Comparison of ENCODE assay signal across 2 cellular contexts in the genomic region with DNA sequence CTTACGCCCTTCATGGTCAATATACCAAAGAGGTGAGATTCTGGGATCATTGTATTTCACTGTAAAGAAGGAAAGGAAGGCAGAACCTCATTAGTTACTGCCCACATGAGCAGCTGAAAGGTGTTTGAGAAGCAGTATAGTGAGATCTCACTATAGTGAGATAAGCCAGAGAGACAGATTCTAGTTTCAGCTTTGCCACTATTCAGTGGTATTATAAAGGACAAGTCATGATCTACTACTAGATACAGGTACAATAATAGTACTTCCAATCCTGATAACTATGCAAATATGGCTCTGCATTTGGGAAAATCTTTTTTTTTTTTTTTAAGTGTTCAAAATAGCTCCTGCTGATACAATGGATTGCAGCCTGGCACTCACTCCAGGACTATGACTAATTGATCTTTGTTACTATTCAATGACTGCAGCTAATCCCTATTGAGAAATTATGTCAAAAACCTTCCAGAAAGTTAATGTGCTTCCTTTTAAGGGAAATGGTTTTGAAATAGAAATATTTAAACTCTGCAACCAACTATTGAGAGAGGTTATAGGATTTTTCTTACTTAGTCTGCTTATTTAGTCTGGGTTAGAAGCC.
TF ChIP-seq lines count a peak whose summit lies in the region.

No MANE protein-coding gene starts in this region.

TF ChIP-seq in WTC11, 78 proteins besides CTCF, POLR2A, EP300 and RAD21 (continued from another document):
- TF ChIP-seq, protein P1, sequence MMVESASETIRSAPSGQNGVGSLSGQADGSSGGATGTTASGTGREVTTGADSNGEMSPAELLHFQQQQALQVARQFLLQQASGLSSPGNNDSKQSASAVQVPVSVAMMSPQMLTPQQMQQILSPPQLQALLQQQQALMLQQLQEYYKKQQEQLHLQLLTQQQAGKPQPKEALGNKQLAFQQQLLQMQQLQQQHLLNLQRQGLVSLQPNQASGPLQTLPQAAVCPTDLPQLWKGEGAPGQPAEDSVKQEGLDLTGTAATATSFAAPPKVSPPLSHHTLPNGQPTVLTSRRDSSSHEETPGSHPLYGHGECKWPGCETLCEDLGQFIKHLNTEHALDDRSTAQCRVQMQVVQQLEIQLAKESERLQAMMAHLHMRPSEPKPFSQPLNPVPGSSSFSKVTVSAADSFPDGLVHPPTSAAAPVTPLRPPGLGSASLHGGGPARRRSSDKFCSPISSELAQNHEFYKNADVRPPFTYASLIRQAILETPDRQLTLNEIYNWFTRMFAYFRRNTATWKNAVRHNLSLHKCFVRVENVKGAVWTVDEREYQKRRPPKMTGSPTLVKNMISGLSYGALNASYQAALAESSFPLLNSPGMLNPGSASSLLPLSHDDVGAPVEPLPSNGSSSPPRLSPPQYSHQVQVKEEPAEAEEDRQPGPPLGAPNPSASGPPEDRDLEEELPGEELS (CRISPR knock-in tag; IDR thresholded peaks at IDR 0.05) = no peak
- TF ChIP-seq ZBTB21 (CRISPR knock-in tag; IDR thresholded peaks at IDR 0.05; ENCODE audit: borderline replicate concordance) (no peak), RORB (CRISPR knock-in tag; IDR thresholded peaks at IDR 0.05) (no peak), GRHL2 (CRISPR knock-in tag; IDR thresholded peaks at IDR 0.05; ENCODE audit: insufficient replicate concordance, severe bottlenecking) (no peak), IRF2 (CRISPR knock-in tag; IDR thresholded peaks at IDR 0.05; ENCODE audit: borderline replicate concordance, low read depth) (no peak), FOXK1 (CRISPR knock-in tag; IDR thresholded peaks at IDR 0.05) (no peak)
- TF ChIP-seq, protein P2, sequence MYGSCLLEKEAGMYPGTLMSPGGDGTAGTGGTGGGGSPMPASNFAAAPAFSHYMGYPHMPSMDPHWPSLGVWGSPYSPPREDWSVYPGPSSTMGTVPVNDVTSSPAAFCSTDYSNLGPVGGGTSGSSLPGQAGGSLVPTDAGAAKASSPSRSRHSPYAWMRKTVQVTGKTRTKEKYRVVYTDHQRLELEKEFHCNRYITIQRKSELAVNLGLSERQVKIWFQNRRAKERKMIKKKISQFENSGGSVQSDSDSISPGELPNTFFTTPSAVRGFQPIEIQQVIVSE (CRISPR knock-in tag; IDR thresholded peaks at IDR 0.05; ENCODE audit: borderline replicate concordance) = no peak
TF ChIP-seq in WTC11: peak in this region for 0.

TF ChIP-seq in GM23338, 12 proteins besides CTCF, POLR2A, EP300 and RAD21 (continued from another document):
- no peak for TF ChIP-seq JUNB (IDR thresholded peaks at IDR 0.05; ENCODE audit: unreplicated experiment)
- TF ChIP-seq, protein P3, sequence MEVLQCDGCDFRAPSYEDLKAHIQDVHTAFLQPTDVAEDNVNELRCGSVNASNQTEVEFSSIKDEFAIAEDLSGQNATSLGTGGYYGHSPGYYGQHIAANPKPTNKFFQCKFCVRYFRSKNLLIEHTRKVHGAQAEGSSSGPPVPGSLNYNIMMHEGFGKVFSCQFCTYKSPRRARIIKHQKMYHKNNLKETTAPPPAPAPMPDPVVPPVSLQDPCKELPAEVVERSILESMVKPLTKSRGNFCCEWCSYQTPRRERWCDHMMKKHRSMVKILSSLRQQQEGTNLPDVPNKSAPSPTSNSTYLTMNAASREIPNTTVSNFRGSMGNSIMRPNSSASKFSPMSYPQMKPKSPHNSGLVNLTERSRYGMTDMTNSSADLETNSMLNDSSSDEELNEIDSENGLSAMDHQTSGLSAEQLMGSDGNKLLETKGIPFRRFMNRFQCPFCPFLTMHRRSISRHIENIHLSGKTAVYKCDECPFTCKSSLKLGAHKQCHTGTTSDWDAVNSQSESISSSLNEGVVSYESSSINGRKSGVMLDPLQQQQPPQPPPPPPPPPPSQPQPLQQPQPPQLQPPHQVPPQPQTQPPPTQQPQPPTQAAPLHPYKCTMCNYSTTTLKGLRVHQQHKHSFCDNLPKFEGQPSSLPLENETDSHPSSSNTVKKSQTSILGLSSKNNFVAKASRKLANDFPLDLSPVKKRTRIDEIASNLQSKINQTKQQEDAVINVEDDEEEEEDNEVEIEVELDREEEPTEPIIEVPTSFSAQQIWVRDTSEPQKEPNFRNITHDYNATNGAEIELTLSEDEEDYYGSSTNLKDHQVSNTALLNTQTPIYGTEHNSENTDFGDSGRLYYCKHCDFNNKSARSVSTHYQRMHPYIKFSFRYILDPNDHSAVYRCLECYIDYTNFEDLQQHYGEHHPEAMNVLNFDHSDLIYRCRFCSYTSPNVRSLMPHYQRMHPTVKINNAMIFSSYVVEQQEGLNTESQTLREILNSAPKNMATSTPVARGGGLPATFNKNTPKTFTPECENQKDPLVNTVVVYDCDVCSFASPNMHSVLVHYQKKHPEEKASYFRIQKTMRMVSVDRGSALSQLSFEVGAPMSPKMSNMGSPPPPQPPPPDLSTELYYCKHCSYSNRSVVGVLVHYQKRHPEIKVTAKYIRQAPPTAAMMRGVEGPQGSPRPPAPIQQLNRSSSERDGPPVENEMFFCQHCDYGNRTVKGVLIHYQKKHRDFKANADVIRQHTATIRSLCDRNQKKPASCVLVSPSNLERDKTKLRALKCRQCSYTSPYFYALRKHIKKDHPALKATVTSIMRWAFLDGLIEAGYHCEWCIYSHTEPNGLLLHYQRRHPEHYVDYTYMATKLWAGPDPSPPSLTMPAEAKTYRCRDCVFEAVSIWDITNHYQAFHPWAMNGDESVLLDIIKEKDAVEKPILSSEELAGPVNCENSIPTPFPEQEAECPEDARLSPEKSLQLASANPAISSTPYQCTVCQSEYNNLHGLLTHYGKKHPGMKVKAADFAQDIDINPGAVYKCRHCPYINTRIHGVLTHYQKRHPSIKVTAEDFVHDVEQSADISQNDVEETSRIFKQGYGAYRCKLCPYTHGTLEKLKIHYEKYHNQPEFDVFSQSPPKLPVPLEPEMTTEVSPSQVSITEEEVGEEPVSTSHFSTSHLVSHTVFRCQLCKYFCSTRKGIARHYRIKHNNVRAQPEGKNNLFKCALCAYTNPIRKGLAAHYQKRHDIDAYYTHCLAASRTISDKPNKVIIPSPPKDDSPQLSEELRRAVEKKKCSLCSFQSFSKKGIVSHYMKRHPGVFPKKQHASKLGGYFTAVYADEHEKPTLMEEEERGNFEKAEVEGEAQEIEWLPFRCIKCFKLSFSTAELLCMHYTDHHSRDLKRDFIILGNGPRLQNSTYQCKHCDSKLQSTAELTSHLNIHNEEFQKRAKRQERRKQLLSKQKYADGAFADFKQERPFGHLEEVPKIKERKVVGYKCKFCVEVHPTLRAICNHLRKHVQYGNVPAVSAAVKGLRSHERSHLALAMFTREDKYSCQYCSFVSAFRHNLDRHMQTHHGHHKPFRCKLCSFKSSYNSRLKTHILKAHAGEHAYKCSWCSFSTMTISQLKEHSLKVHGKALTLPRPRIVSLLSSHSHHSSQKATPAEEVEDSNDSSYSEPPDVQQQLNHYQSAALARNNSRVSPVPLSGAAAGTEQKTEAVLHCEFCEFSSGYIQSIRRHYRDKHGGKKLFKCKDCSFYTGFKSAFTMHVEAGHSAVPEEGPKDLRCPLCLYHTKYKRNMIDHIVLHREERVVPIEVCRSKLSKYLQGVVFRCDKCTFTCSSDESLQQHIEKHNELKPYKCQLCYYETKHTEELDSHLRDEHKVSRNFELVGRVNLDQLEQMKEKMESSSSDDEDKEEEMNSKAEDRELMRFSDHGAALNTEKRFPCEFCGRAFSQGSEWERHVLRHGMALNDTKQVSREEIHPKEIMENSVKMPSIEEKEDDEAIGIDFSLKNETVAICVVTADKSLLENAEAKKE (CRISPR knock-in tag; IDR thresholded peaks at IDR 0.05) = no peak
- no peak for TF ChIP-seq CREB1 (CRISPR knock-in tag; IDR thresholded peaks at IDR 0.05; ENCODE audit: low read depth)
- TF ChIP-seq, protein P4, sequence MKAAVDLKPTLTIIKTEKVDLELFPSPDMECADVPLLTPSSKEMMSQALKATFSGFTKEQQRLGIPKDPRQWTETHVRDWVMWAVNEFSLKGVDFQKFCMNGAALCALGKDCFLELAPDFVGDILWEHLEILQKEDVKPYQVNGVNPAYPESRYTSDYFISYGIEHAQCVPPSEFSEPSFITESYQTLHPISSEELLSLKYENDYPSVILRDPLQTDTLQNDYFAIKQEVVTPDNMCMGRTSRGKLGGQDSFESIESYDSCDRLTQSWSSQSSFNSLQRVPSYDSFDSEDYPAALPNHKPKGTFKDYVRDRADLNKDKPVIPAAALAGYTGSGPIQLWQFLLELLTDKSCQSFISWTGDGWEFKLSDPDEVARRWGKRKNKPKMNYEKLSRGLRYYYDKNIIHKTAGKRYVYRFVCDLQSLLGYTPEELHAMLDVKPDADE (IDR thresholded peaks at IDR 0.05) = no peak
- no peak for TF ChIP-seq EZH2 (IDR thresholded peaks at IDR 0.05; ENCODE audit: low read depth, unreplicated experiment)
